Comparison of ENCODE assay signal across 8 cellular contexts in genomic region chr14:73746540-73747385, GRCh38. TPM values are rescaled to one million over a fixed set of nuclear protein-coding genes. Genes with fewer than 3 reads are reported as not detected.
DNase-seq lines count a peak whose midpoint lies in the region; ATAC-seq, FAIRE-seq and TF ChIP-seq lines count a peak whose summit lies in the region.

No MANE protein-coding gene starts in this region.

- H3K9me3 ChIP-seq in liver (ENCODE audit: control insufficient read depth in 4 of 4, low read length in 3 of 4) = no peaks in the 10 kb centered on the region

- H3K27me3 ChIP-seq in liver (ENCODE audit: control insufficient read depth in 4 of 4, insufficient read depth in 4 of 4, low read length in 3 of 4) = no peaks in the 10 kb centered on the region

- no peaks in the 10 kb centered on the region for H3K27me3 Mint-ChIP-seq in activated naive CD4-positive, alpha-beta T cell treated with anti-CD3 and anti-CD28 coated beads, Interleukin-2, amount 50 U/mL, for 24 hours

- peak; percentile 84 for FAIRE-seq in urothelium cell line (lab: Jason Lieb, UNC)

- H3K36me3 Mint-ChIP-seq in activated naive CD4-positive, alpha-beta T cell treated with anti-CD3 and anti-CD28 coated beads, Interleukin-2, amount 50 U/mL, for 24 hours = no peaks in the 10 kb centered on the region

- peak; percentile 44 for TF ChIP-seq CTCF in astrocyte of the spinal cord (IDR thresholded peaks at IDR 0.05; ENCODE audit: low read depth, low read length)
- no peak for TF ChIP-seq CTCF in liver (IDR thresholded peaks at IDR 0.05; ENCODE audit: low read depth, low read length, missing input control)

- H3K36me3 ChIP-seq in liver (ENCODE audit: control insufficient read depth in 4 of 4, insufficient read depth in 3 of 4, low read depth in 1 of 4, low read length in 3 of 4) = no peaks in the 10 kb centered on the region

- H3K9ac ChIP-seq in liver (ENCODE audit: low read depth in 1 of 2, low read length in 2 of 2) = no peak overlapping the region

- H3K4me1 Mint-ChIP-seq in activated naive CD4-positive, alpha-beta T cell treated with anti-CD3 and anti-CD28 coated beads, Interleukin-2, amount 50 U/mL, for 24 hours = peaks cover 95% of the 10 kb centered on the region

- WGBS in liver = 72% methylated on average over 5 of the region's 5 CpGs

- ATAC-seq in GM18873 (IDR thresholded peaks at IDR 0.05; ENCODE audit: low FRiP score, unreplicated experiment) = no peak

- H3K27ac Mint-ChIP-seq in activated naive CD4-positive, alpha-beta T cell treated with anti-CD3 and anti-CD28 coated beads, Interleukin-2, amount 50 U/mL, for 24 hours = peak overlapping the region; percentile 97

- no peak overlapping the region for H3K27ac ChIP-seq in liver (ENCODE audit: low read depth in 1 of 2, low read length in 2 of 2)

- H3K9me3 Mint-ChIP-seq in activated naive CD4-positive, alpha-beta T cell treated with anti-CD3 and anti-CD28 coated beads, Interleukin-2, amount 50 U/mL, for 24 hours = no peaks in the 10 kb centered on the region

- DNase-seq in activated naive CD4-positive, alpha-beta T cell treated with anti-CD3 and anti-CD28 coated beads, Interleukin-2, amount 50 U/mL, for 16 hours = no peak
- DNase-seq in astrocyte of the spinal cord (ENCODE audit: low read depth, low spot score) (no peak), urothelium cell line (ENCODE audit: low spot score) (no peak), NCI-H1417 (lab: John Stamatoyannopoulos, UW) (no peak)
- DNase-seq in stimulated activated CD8-positive, alpha-beta memory T cell treated with anti-CD3 and anti-CD28 coated beads, Interleukin-4, amount 100 ng/mL, for 48 hours = no peak

- H3K4me1 ChIP-seq in liver (ENCODE audit: control insufficient read depth in 4 of 4, insufficient read depth in 4 of 4, low read length in 3 of 4) = peaks cover 28 to 90% (median 79%) of the 10 kb centered on the region in 4 donors

- H3K4me3 ChIP-seq in astrocyte of the spinal cord (ENCODE audit: low read depth, low read length) (no peak overlapping the region), liver (ENCODE audit: low read depth in 1 of 3, low read length in 3 of 3) (no peak overlapping the region)

- in situ Hi-C loops in astrocyte of the spinal cord (cut with HindIII; ENCODE audit: low sequenced_read_pairs) = no loop called here

- peak overlapping the region; percentile 23 for H3K4me3 Mint-ChIP-seq in activated naive CD4-positive, alpha-beta T cell treated with anti-CD3 and anti-CD28 coated beads, Interleukin-2, amount 50 U/mL, for 24 hours

- peak; percentile 12 to 17 for TF ChIP-seq RAD21 in liver (IDR thresholded peaks at IDR 0.05)

TF ChIP-seq in liver, 16 proteins besides CTCF, POLR2A, EP300 and RAD21:
- TF ChIP-seq NR2F2 (IDR thresholded peaks at IDR 0.05) = no peak
- no peak for TF ChIP-seq FOXA1 (IDR thresholded peaks at IDR 0.05)
- TF ChIP-seq TAF1 (conservative IDR thresholded peaks at IDR 0.05) = no peak
- TF ChIP-seq FOXA2 (IDR thresholded peaks at IDR 0.05) = no peak
- TF ChIP-seq ZBTB33 (IDR thresholded peaks at IDR 0.05) = no peak
- TF ChIP-seq YY1 (IDR thresholded peaks at IDR 0.05) = no peak
- TF ChIP-seq ATF3 (IDR thresholded peaks at IDR 0.05) = no peak
- TF ChIP-seq HNF4A (conservative IDR thresholded peaks at IDR 0.05) = no peak

RNA-seq across cellular contexts. Expression of gene PNMA1, which starts 32.6 kb away (rescaled TPM):
- 10 to 100 TPM in 1 of 2 donors, 1 to 10 TPM in 1; 2.3 to 10.4 TPM for total RNA-seq in liver
- 1 to 10 TPM; 2.8 to 4.0 TPM for polyA plus RNA-seq in liver
